In genomic region chr2:85947593-85947992, GRCh38 we compare ENCODE assay signal across 1 cellular context.
TF ChIP-seq lines count a peak whose summit lies in the region.

No MANE protein-coding gene starts in this region.

TF ChIP-seq in HEK293, 187 proteins besides CTCF, POLR2A, EP300 and RAD21:
- TF ChIP-seq ZNF704 (tag by site-specific recombination; IDR thresholded peaks at IDR 0.05) = no peak
- TF ChIP-seq SETDB1 (IDR thresholded peaks at IDR 0.05; ENCODE audit: insufficient read length, low read length) = peak; percentile 82
- no peak for TF ChIP-seq BCL11B (tag by site-specific recombination; IDR thresholded peaks at IDR 0.05; ENCODE audit: low read depth)
TF ChIP-seq in HEK293: peak in this region for 1.
